Comparison of ENCODE assay signal across 3 cellular contexts in the genomic region with DNA sequence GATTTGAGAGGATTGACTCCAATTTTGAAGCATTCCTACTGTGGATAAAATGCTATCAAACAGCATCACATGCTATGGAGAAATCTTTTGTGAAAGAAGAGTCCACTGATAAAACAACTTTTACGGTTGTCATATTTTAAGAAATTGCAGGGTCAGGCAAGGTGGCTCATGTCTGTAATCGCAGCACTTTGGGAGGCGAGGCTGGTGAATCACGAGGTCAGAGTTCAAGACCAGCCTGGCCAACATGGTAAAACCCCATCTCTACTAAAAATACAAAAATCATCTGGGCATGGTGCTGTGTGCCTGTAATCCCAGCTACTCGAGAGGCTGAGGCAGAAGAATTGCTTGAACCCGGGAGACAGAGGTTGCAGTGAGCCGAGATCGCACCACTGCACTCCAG.
DNase-seq lines count a peak whose midpoint lies in the region; TF ChIP-seq lines count a peak whose summit lies in the region.
"Not testable (repeated sequence)": the region's sequence is repeated elsewhere in the genome, so short reads cannot be mapped to it uniquely, and the experiment has no call there.

No MANE protein-coding gene starts in this region.

- not testable (repeated sequence) for H3K4me1 ChIP-seq in adrenal gland (replicated peaks in 1 of 2)

- not testable (repeated sequence) for H3K9me3 ChIP-seq in MG63; adrenal gland (replicated peaks in 1 of 3)

- not testable (repeated sequence) for H3K36me3 ChIP-seq in MG63; adrenal gland (replicated peaks in 1 of 2)

- H3K27me3 ChIP-seq in MG63, adrenal gland: not testable (repeated sequence)

- intact Hi-C loops in adrenal gland (cut with DNase I), result not testable (repeated sequence)

- H3K27ac ChIP-seq in adrenal gland, result not testable (repeated sequence)

- H3K4me3 ChIP-seq in MG63, adrenal gland: not testable (repeated sequence)

- whole genome bisulfite sequencing in adrenal gland, 4 donors, result 66 to 77% (median 68%) methylated on average over 8 of the region's 8 CpGs

- TF ChIP-seq CTCF in adrenal gland (IDR thresholded peaks at IDR 0.05), result not testable (repeated sequence)

- not testable (repeated sequence) for TF ChIP-seq POLR2A in adrenal gland (IDR thresholded peaks at IDR 0.05)

- DNase-seq in EL, result peak; percentile 8
- DNase-seq in MG63, result peak; percentile 48
- DNase-seq in adrenal gland, result peak; percentile 20 to 73 (median 61)

Comparison
In these comparisons a context has a peak if more than half of its experiments do, and no peak if none do; other contexts are left out.
1. DNase-seq: peak in every context shown above with its lines; median percentile 61 in adrenal gland; 48 in MG63; 8 in EL.